Comparison of ENCODE assay signal across 18 cellular contexts in the genomic region with DNA sequence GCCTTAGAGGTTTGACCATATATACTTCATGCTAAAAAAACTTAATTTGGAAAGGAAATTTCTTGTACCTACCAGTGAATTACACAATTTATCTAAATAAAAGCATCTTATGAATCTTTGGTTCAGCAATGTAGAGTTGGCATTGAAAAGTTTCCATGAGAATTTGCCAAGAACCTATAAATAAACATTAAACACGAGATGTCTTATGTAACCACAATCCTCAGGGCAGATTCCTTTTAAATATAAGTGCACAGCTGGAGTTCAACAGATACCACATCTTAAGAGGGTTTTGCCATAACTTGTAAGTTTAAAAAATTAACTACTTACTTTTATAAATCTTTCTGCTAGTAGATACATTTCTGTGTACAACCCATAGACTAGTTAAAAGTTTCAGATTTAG.
DNase-seq lines count a peak whose midpoint lies in the region; ATAC-seq and TF ChIP-seq lines count a peak whose summit lies in the region.
"Had no signal": no experiment of that assay in that cellular context is flagged by ENCODE, and none has a peak within 500 bp of the region (broad histone marks: within the 10 kb centered on the region; RNA-seq: fewer than 3 reads in every experiment).

No MANE protein-coding gene starts in this region.

- BruUV-seq in MCF 10A (replicated peaks; lab: Mats Ljungman, UMichigan) (no TSS peak), mammary epithelial cell (replicated peaks; lab: Mats Ljungman, UMichigan) (no TSS peak)

- CTCF ChIA-PET in MCF 10A (lab: Yijun Ruan, JAX) (interaction anchor here (1.2 kb wide), 1 partner anchor 19 kb away, joined by 4 read pairs; no protein-coding TSS in a partner anchor), mammary epithelial cell (lab: Charles Lee; ENCODE audit: low non-redundant PET) (no interaction called here)

- no peak overlapping the region for H3K27ac Mint-ChIP-seq in MCF 10A (ENCODE audit: low read depth, unreplicated experiment)

- in situ Hi-C loops in mammary epithelial cell (cut with MboI; ENCODE audit: low sequenced_read_pairs in 2 of 2): no loop called here

- H3K4me3 Mint-ChIP-seq in MCF 10A (ENCODE audit: unreplicated experiment): no peak overlapping the region

- H3K4me1 Mint-ChIP-seq in MCF 10A (ENCODE audit: insufficient read depth, unreplicated experiment): no peaks in the 10 kb centered on the region

- no peak for TF ChIP-seq EP300 in sigmoid colon (IDR thresholded peaks at IDR 0.05)

- no peaks in the 10 kb centered on the region for H3K4me1 ChIP-seq in mammary epithelial cell (ENCODE audit: insufficient read depth, low read length)
- H3K4me1 ChIP-seq in sigmoid colon: peaks cover 0 to 42% (median 23%) of the 10 kb centered on the region in 4 donors
- H3K4me1 ChIP-seq: Peyer's patch had no signal

- no peaks in the 10 kb centered on the region for H4K20me1 ChIP-seq in mammary epithelial cell (ENCODE audit: insufficient read depth, low read length)

- peaks cover 32% of the 10 kb centered on the region for H3K27me3 Mint-ChIP-seq in MCF 10A (ENCODE audit: insufficient read depth, unreplicated experiment)

- no peaks in the 10 kb centered on the region for H3K9me3 Mint-ChIP-seq in MCF 10A (ENCODE audit: unreplicated experiment)

- H3K27me3 ChIP-seq in mammary epithelial cell (ENCODE audit: insufficient read depth, low read length): no peaks in the 10 kb centered on the region
- no peaks in the 10 kb centered on the region for H3K27me3 ChIP-seq in sigmoid colon
- H3K27me3 ChIP-seq: Peyer's patch had no signal

- TF ChIP-seq CTCF in MCF 10A (IDR thresholded peaks at IDR 0.05; ENCODE audit: unreplicated experiment): no peak
- TF ChIP-seq CTCF in mammary epithelial cell (conservative IDR thresholded peaks at IDR 0.05 in 1 of 2, IDR thresholded peaks at IDR 0.05 in 1 of 2; ENCODE audit: extremely low read depth in 1 of 2, insufficient read depth in 1 of 2, low read depth in 1 of 2, low read length in 2 of 2): no peak
- no peak for TF ChIP-seq CTCF in sigmoid colon (IDR thresholded peaks at IDR 0.05)

- no peak overlapping the region for H3K4me2 ChIP-seq in mammary epithelial cell (ENCODE audit: insufficient read depth, low read depth, low read length)

- H3K36me3 ChIP-seq in mammary epithelial cell (ENCODE audit: insufficient read depth, low read length) (no peaks in the 10 kb centered on the region), SK-N-MC (ENCODE audit: insufficient read depth, low read length) (no peaks in the 10 kb centered on the region), sigmoid colon (no peaks in the 10 kb centered on the region)
- H3K36me3 ChIP-seq: Peyer's patch had no signal

- intact Hi-C loops in MCF 10A (cut with micrococcal nuclease): no loop called here
- intact Hi-C loops in mammary epithelial cell (cut with micrococcal nuclease): no loop called here
- intact Hi-C loops in sigmoid colon (cut with DNase I): no loop called here

- no peaks in the 10 kb centered on the region for H3K79me2 ChIP-seq in mammary epithelial cell (ENCODE audit: insufficient read depth, low read length)

- H3K9me3 ChIP-seq in mammary epithelial cell (replicated peaks; ENCODE audit: insufficient read depth, low read length) (peaks cover 2% of the 10 kb centered on the region), SK-N-MC (ENCODE audit: low read depth, low read length) (no peaks in the 10 kb centered on the region), sigmoid colon (no peaks in the 10 kb centered on the region)
- H3K9me3 ChIP-seq: Peyer's patch had no signal

- ATAC-seq in HG03045 (IDR thresholded peaks at IDR 0.05; ENCODE audit: unreplicated experiment): no peak

- H3K9ac ChIP-seq in mammary epithelial cell (ENCODE audit: insufficient read depth, low read length) (no peak overlapping the region), SK-N-MC (ENCODE audit: insufficient read length) (no peak overlapping the region)

- H3K27ac ChIP-seq in mammary epithelial cell (ENCODE audit: insufficient read depth, low read depth, low read length) (no peak overlapping the region), SK-N-MC (no peak overlapping the region), sigmoid colon (peak overlapping the region; percentile 3 to 63 (median 48))
- H3K27ac ChIP-seq: C4-2B, Peyer's patch had no signal

- dilution Hi-C loops in mammary epithelial cell (cut with HindIII; ENCODE audit: low sequenced_read_pairs): no loop called here

- DNase-seq in MCF 10A (ENCODE audit: unreplicated experiment): peak; percentile 42
- DNase-seq in mammary epithelial cell: no peak
- peak; percentile 53 for DNase-seq in SK-N-MC (ENCODE audit: low read depth, low spot score)
- peak; percentile 51 for DNase-seq in foreskin melanocyte
- DNase-seq in sigmoid colon: no peak
- no peak for DNase-seq in central memory CD4-positive, alpha-beta T cell
- no peak for DNase-seq in putamen (ENCODE audit: low spot score)
- DNase-seq: DND-41, H7, NCI-H1048, NCI-H1436 treated with DMSO at 0.1 percent for 48 hours, NCI-H2081, NCI-H510A treated with DMSO at 0.1 percent for 48 hours, NCI-H82, Peyer's patch, SHP77 had no signal

- POLR2A ChIA-PET in MCF 10A (lab: Yijun Ruan, JAX): interaction anchor here (1.0 to 1.1 kb wide), 2 partner anchors 8 to 57 kb away, joined by 3 to 4 read pairs; no protein-coding TSS in a partner anchor

- H2AFZ ChIP-seq in mammary epithelial cell (ENCODE audit: low read depth, low read length): no peak overlapping the region

- H3K4me3 ChIP-seq in mammary epithelial cell (replicated peaks in 1 of 3; ENCODE audit: insufficient read depth in 1 of 3, low read depth in 2 of 3, low read length in 3 of 3) (no peak overlapping the region), SK-N-MC (no peak overlapping the region), sigmoid colon (no peak overlapping the region)
- H3K4me3 ChIP-seq: Peyer's patch had no signal

- TF ChIP-seq POLR2A in sigmoid colon (IDR thresholded peaks at IDR 0.05): no peak

- H3K36me3 Mint-ChIP-seq in MCF 10A (ENCODE audit: insufficient read depth, unreplicated experiment): no peaks in the 10 kb centered on the region

- WGBS in mammary epithelial cell (ENCODE audit: low coverage, missing lambda C conversion rate): 0% methylated on average over 1 of the region's 1 CpG
- WGBS in sigmoid colon, 2 donors: 19 to 23% methylated on average over 1 of the region's 1 CpG

Comparison
In these comparisons a context has a peak if more than half of its experiments do, and no peak if none do; other contexts are left out.
1. DNase-seq: peak in MCF 10A (single experiment), SK-N-MC (single experiment) and foreskin melanocyte (single experiment); none in mammary epithelial cell (single experiment), sigmoid colon (single experiment), central memory CD4-positive, alpha-beta T cell (single experiment) and putamen (single experiment).
2. H3K27ac ChIP-seq: peak in sigmoid colon (4 of 4); none in mammary epithelial cell (single experiment) and SK-N-MC (single experiment).